Comparison of ENCODE assay signal across 9 cellular contexts in genomic region chr17:7523033-7523432, GRCh38. TPM values are rescaled to one million over a fixed set of nuclear protein-coding genes. Genes with fewer than 3 reads are reported as not detected.
A peak's percentile ranks its signal among the peaks of the same experiment; 100 is the strongest.
DNase-seq lines count a peak whose midpoint lies in the region; ATAC-seq, FAIRE-seq and TF ChIP-seq lines count a peak whose summit lies in the region.
"Had no signal": no experiment of that assay in that cellular context is flagged by ENCODE, and none has a peak within 500 bp of the region (broad histone marks: within the 10 kb centered on the region; RNA-seq: fewer than 3 reads in every experiment).

No MANE protein-coding gene starts in this region.

- WGBS in suprapubic skin: 47% methylated on average over 10 of the region's 10 CpGs

- H3K27ac ChIP-seq in kidney (ENCODE audit: low read depth in 2 of 2, low read length in 2 of 2): no peak overlapping the region
- no peak overlapping the region for H3K27ac ChIP-seq in suprapubic skin

- DNase-seq in GM10248 (ENCODE audit: extremely low spot score) (no peak), RKO (ENCODE audit: low spot score) (peak; percentile 28), kidney (peak; percentile 29), suprapubic skin (ENCODE audit: low spot score in 2 of 2) (no peak), HuH-7 (ENCODE audit: low spot score) (no peak)
- peak; percentile 40 for DNase-seq in activated naive CD8-positive, alpha-beta T cell treated with anti-CD3 and anti-CD28 coated beads for 36 hours

- peak; percentile 25 for TF ChIP-seq CTCF in GM10248 (IDR thresholded peaks at IDR 0.05; ENCODE audit: control extremely low read depth, extremely low read depth, low read depth, missing control alignments)
- peak; percentile 32 for TF ChIP-seq CTCF in kidney (IDR thresholded peaks at IDR 0.05; ENCODE audit: borderline replicate concordance, extremely low read depth, insufficient read depth)
- TF ChIP-seq CTCF in suprapubic skin (IDR thresholded peaks at IDR 0.05): peak; percentile 1 to 33

- no peaks in the 10 kb centered on the region for H3K27me3 ChIP-seq in suprapubic skin

- intact Hi-C loops in kidney (cut with DNase I): no loop called here

- H3K9me3 ChIP-seq in kidney (ENCODE audit: control insufficient read depth in 1 of 2, low read length in 2 of 2) (no peaks in the 10 kb centered on the region), suprapubic skin (no peaks in the 10 kb centered on the region)

- peaks cover 3% of the 10 kb centered on the region for H3K4me1 Mint-ChIP-seq in activated naive CD8-positive, alpha-beta T cell treated with anti-CD3 and anti-CD28 coated beads for 36 hours

- FAIRE-seq in kidney (lab: Jason Lieb, UNC): no peak

- CTCF ChIA-PET in GM10248 (lab: Yijun Ruan, JAX): interaction anchor here (1.0 to 4.5 kb wide), 4 partner anchors 9 to 66 kb away, joined by 4 to 21 read pairs (median 12); no protein-coding TSS in a partner anchor

- H3K36me3 Mint-ChIP-seq in activated naive CD8-positive, alpha-beta T cell treated with anti-CD3 and anti-CD28 coated beads for 36 hours: peaks cover 7% of the 10 kb centered on the region

- no peaks in the 10 kb centered on the region for H3K4me1 ChIP-seq in kidney (ENCODE audit: control insufficient read depth in 1 of 2, insufficient read depth in 1 of 2, low read depth in 1 of 2, low read length in 2 of 2)
- H3K4me1 ChIP-seq in suprapubic skin: no peaks in the 10 kb centered on the region

- POLR2A ChIA-PET in GM10248 (lab: Yijun Ruan, JAX): no interaction called here

- peaks cover 8% of the 10 kb centered on the region for H3K9me3 Mint-ChIP-seq in activated naive CD8-positive, alpha-beta T cell treated with anti-CD3 and anti-CD28 coated beads for 36 hours

- TF ChIP-seq EP300 in suprapubic skin (IDR thresholded peaks at IDR 0.05): no peak

- no peak overlapping the region for H3K4me3 Mint-ChIP-seq in activated naive CD8-positive, alpha-beta T cell treated with anti-CD3 and anti-CD28 coated beads for 36 hours

- H3K36me3 ChIP-seq in kidney (ENCODE audit: control insufficient read depth in 1 of 2, insufficient read depth in 2 of 2, low read length in 2 of 2) (no peaks in the 10 kb centered on the region), suprapubic skin (no peaks in the 10 kb centered on the region)

- no peak overlapping the region for H3K27ac Mint-ChIP-seq in activated naive CD8-positive, alpha-beta T cell treated with anti-CD3 and anti-CD28 coated beads for 36 hours

- H3K4me3 ChIP-seq in kidney (ENCODE audit: low read length in 2 of 2) (no peak overlapping the region), suprapubic skin (no peak overlapping the region)

- no peak for TF ChIP-seq POLR2A in suprapubic skin (IDR thresholded peaks at IDR 0.05)

- no peak overlapping the region for H3K9ac ChIP-seq in kidney (ENCODE audit: low read length in 2 of 2)

- H3K27me3 Mint-ChIP-seq in activated naive CD8-positive, alpha-beta T cell treated with anti-CD3 and anti-CD28 coated beads for 36 hours: no peaks in the 10 kb centered on the region

- ATAC-seq in HG02610 (IDR thresholded peaks at IDR 0.05; ENCODE audit: unreplicated experiment) (no peak), HG02840 (IDR thresholded peaks at IDR 0.05; ENCODE audit: low FRiP score, unreplicated experiment) (no peak)

RNA-seq across cellular contexts. Expression of gene TNFSF12, which starts 25.8 kb away (rescaled TPM):
- total RNA-seq in activated naive CD8-positive, alpha-beta T cell treated with anti-CD3 and anti-CD28 coated beads for 36 hours: 10 to 100 TPM; 11.6 to 15.1 TPM
- total RNA-seq in kidney (48.0 TPM), suprapubic skin (10 to 100 TPM; 12.7 to 28.4 (median 18.0) TPM)
- polyA plus RNA-seq in kidney (ENCODE audit: insufficient read depth, low read depth, low replicate concordance): 61.8 TPM

RNA-seq across cellular contexts. Expression of gene TNFSF13, which starts 35.5 kb away (rescaled TPM):
- 1 to 10 TPM; 6.3 to 7.3 TPM for total RNA-seq in activated naive CD8-positive, alpha-beta T cell treated with anti-CD3 and anti-CD28 coated beads for 36 hours
- total RNA-seq in kidney (99.2 TPM), suprapubic skin (10 to 100 TPM in 3 of 4 donors, 1 to 10 TPM in 1; 9.6 to 26.6 (median 15.5) TPM)
- 68.6 TPM for polyA plus RNA-seq in kidney (ENCODE audit: insufficient read depth, low read depth, low replicate concordance)

RNA-seq across cellular contexts. Expression of gene SENP3, which starts 38.7 kb away (rescaled TPM):
- 100 to 1,000 TPM in 1 of 2 experiments, 10 to 100 TPM in 1; 96.5 to 100 TPM for total RNA-seq in activated naive CD8-positive, alpha-beta T cell treated with anti-CD3 and anti-CD28 coated beads for 36 hours
- total RNA-seq in kidney (43.5 TPM), suprapubic skin (10 to 100 TPM; 40.2 to 53.5 (median 51.6) TPM)
- polyA plus RNA-seq in kidney (ENCODE audit: insufficient read depth, low read depth, low replicate concordance): 50.3 TPM

RNA-seq across cellular contexts. Expression of gene POLR2A, which starts 38.9 kb away (rescaled TPM):
- 100 to 1,000 TPM; 198 to 200 TPM for total RNA-seq in activated naive CD8-positive, alpha-beta T cell treated with anti-CD3 and anti-CD28 coated beads for 36 hours
- total RNA-seq in kidney (133 TPM), suprapubic skin (100 to 1,000 TPM; 104 to 194 (median 140) TPM)
- 18.6 TPM for polyA plus RNA-seq in kidney (ENCODE audit: insufficient read depth, low read depth, low replicate concordance)

RNA-seq across cellular contexts. Expression of gene SLC35G6, which starts 41.8 kb away (rescaled TPM):
- not detected for total RNA-seq in activated naive CD8-positive, alpha-beta T cell treated with anti-CD3 and anti-CD28 coated beads for 36 hours
- not detected for total RNA-seq in kidney
- polyA plus RNA-seq in kidney (ENCODE audit: insufficient read depth, low read depth, low replicate concordance): not detected
- total RNA-seq in suprapubic skin: not detected
- total RNA-seq: HT1080 had no signal

Comparison
In these comparisons a context has a peak if more than half of its experiments do, and no peak if none do; other contexts are left out.
1. DNase-seq: peak in RKO (single experiment), activated naive CD8-positive, alpha-beta T cell treated with anti-CD3 and anti-CD28 coated beads for 36 hours (single experiment) and kidney (single experiment); none in GM10248 (single experiment), suprapubic skin (0 of 2) and HuH-7 (single experiment).
2. Peak in every context shown above with its lines, with median percentiles within 50 percentile points of each other: CTCF ChIP-seq.